ENCODE assay signal across 10 cellular contexts in the genomic region with DNA sequence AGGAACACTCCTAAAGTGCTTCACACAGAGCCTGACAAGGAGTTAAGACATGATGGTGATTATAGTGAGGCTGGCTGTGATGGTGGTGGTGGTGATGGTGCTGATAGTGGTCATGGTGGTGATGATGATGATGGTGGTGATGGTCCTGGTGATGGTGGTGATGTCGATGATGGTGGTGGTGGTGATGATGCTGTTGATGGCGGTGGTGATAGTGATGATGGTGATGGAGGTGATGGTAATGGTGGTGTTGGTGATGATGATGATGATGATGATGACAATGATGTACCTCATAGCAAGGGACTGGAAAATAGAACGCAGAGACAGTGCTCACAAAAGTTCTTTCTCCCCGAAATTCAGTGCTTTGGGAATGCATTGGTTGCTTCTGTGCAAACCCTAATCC. TPM values are rescaled to one million over a fixed set of nuclear protein-coding genes. Genes with fewer than 3 reads are reported as not detected.
"Had no signal": no experiment of that assay in that cellular context is flagged by ENCODE, and none has a peak within 500 bp of the region (broad histone marks: within the 10 kb centered on the region; RNA-seq: fewer than 3 reads in every experiment).

No MANE protein-coding gene starts in this region.

- H2AFZ ChIP-seq: GM23338 had no signal

- H3K4me3 Mint-ChIP-seq: GM23338 had no signal

- H3K27ac Mint-ChIP-seq: GM23338 had no signal

- H3K4me3 ChIP-seq: GM23338, HAP-1, K562 had no signal

- H3K4me1 ChIP-seq: HAP-1 had no signal

- H3K9ac ChIP-seq: KMS-11 had no signal

- H3K27ac ChIP-seq: KMS-11 had no signal

- H3K36me3 ChIP-seq: HAP-1 had no signal

- H3K9me3 ChIP-seq: HAP-1 had no signal

- ATAC-seq: GM23338, HCT116, K562 had no signal

- DNase-seq: H7, IMR-90, Karpas-422 had no signal

- FAIRE-seq: K562 had no signal

- H3K4me2 ChIP-seq: GM23338, KMS-11 had no signal

RNA-seq across cellular contexts. Expression of a gene that starts 34.3 kb away (rescaled TPM):
- total RNA-seq: GM23338, H4, HT-29, IMR-90, K562 had no signal
- polyA plus RNA-seq: GM23338, IMR-90, K562 had no signal
